In the genomic region with DNA sequence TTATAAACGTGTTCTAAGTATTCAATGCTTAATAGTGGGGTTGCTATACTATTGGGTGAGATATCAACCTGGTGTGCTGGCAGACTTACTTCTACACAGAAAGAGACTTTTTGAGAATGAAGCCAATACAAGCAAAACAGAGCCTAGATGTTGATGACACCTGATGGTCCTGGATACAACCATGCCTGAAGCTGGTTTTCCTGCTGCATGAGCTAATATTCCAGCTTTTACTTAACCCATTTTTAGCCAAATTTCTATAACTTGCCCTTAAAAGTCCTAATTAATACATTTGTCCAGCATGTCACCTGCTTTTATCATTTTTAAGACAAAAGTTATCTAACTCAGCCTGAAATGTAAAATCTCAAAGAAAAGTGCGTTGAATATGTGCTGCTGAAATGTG, we compare ENCODE assay signal across 26 cellular contexts.
"Had no signal": no experiment of that assay in that cellular context is flagged by ENCODE, and none has a peak within 500 bp of the region (broad histone marks: within the 10 kb centered on the region; RNA-seq: fewer than 3 reads in every experiment).

No MANE protein-coding gene starts in this region.

- H3K9ac ChIP-seq: KMS-11 had no signal

- H3K36me3 ChIP-seq: SJSA1 had no signal

- H3K27me3 ChIP-seq: SJSA1 had no signal

- H2AFZ ChIP-seq: PC-9 had no signal

- H3K4me2 ChIP-seq: KMS-11, PC-9 had no signal

- H3K4me1 ChIP-seq: SJSA1 had no signal

- H3K4me3 ChIP-seq: PC-9, SJSA1 had no signal

- H3K27ac ChIP-seq: KMS-11, PC-9, RWPE1, SJSA1 had no signal

- DNase-seq: Karpas-422, MM.1S, MV-4-11, NCI-H1105, NCI-H1417 treated with DMSO at 0.1 percent for 48 hours, NCI-H1436 treated with DMSO at 0.1 percent for 48 hours, NCI-H1694 treated with DMSO at 0.1 percent for 48 hours, NCI-H187 treated with DMSO at 0.1 percent for 48 hours, NCI-H2029, NCI-H2081, NCI-H2171 treated with DMSO at 0.1 percent for 48 hours, NCI-H2227 treated with DMSO at 0.1 percent for 48 hours, NCI-H345, NCI-H510A treated with DMSO at 0.1 percent for 48 hours, NCI-H524 treated with DMSO at 0.1 percent for 48 hours, NCI-H526 treated with DMSO at 0.1 percent for 48 hours, NCI-H774, PC-9, Right ventricle myocardium superior, SHP77 treated with DMSO at 0.1 percent for 48 hours, SW 1271 had no signal

- ATAC-seq: Panc1 had no signal

- FAIRE-seq: RCC 7860 had no signal

- H3K9me3 ChIP-seq: SJSA1 had no signal
